In genomic region chr6:108119212-108120141, GRCh38 we compare ENCODE assay signal across 9 cellular contexts. TPM values are rescaled to one million over a fixed set of nuclear protein-coding genes. Genes with fewer than 3 reads are reported as not detected.
DNase-seq lines count a peak whose midpoint lies in the region; ATAC-seq and TF ChIP-seq lines count a peak whose summit lies in the region.
"Had no signal": no experiment of that assay in that cellular context is flagged by ENCODE, and none has a peak within 500 bp of the region (broad histone marks: within the 10 kb centered on the region; RNA-seq: fewer than 3 reads in every experiment).

No MANE protein-coding gene starts in this region.

- H3K36me3 ChIP-seq in gastrocnemius medialis: no peaks in the 10 kb centered on the region

- peak overlapping the region; percentile 38 to 64 (median 46) for H3K4me3 ChIP-seq in gastrocnemius medialis

- DNase-seq in GM20000 (ENCODE audit: low spot score) (peak; percentile 52), glutamatergic neuron (peak; percentile 24), gastrocnemius medialis (no peak), cerebellum (ENCODE audit: low spot score) (no peak)
- DNase-seq in activated T-cell treated with anti-CD3 and anti-CD28 coated beads, Interleukin-2, amount 50 U/mL, for 24 hours: peak; percentile 42
- DNase-seq: SHP77 treated with DMSO at 0.1 percent for 48 hours had no signal

- intact Hi-C loops in gastrocnemius medialis (cut with DNase I; ENCODE audit: low total_unique reads): loop anchor here (10.0 kb wide), 1 partner anchor 405 kb away; no protein-coding TSS in a partner anchor

- H3K27ac Mint-ChIP-seq in activated T-cell treated with anti-CD3 and anti-CD28 coated beads, Interleukin-2, amount 50 U/mL, for 24 hours: no peak overlapping the region
- no peak overlapping the region for H3K27ac Mint-ChIP-seq in glutamatergic neuron (ENCODE audit: unreplicated experiment)

- no peak for TF ChIP-seq CTCF in GM20000 (IDR thresholded peaks at IDR 0.05; ENCODE audit: extremely low read depth, missing control alignments)
- no peak for TF ChIP-seq CTCF in glutamatergic neuron (IDR thresholded peaks at IDR 0.05; ENCODE audit: partially characterized antibody, unreplicated experiment)
- no peak for TF ChIP-seq CTCF in gastrocnemius medialis (IDR thresholded peaks at IDR 0.05 in 4 of 5, conservative IDR thresholded peaks at IDR 0.05 in 1 of 5)

- peaks cover 44% of the 10 kb centered on the region for H3K4me1 Mint-ChIP-seq in activated T-cell treated with anti-CD3 and anti-CD28 coated beads, Interleukin-2, amount 50 U/mL, for 24 hours (ENCODE audit: low read depth)
- peaks cover 36% of the 10 kb centered on the region for H3K4me1 Mint-ChIP-seq in glutamatergic neuron (ENCODE audit: low read depth, unreplicated experiment)

- no peaks in the 10 kb centered on the region for H3K36me3 Mint-ChIP-seq in activated T-cell treated with anti-CD3 and anti-CD28 coated beads, Interleukin-2, amount 50 U/mL, for 24 hours (ENCODE audit: low read depth)
- H3K36me3 Mint-ChIP-seq in glutamatergic neuron (ENCODE audit: unreplicated experiment): no peaks in the 10 kb centered on the region

- peaks cover 26 to 33% of the 10 kb centered on the region in 2 donors for H3K4me1 ChIP-seq in gastrocnemius medialis

- peaks cover 94% of the 10 kb centered on the region for H3K27me3 Mint-ChIP-seq in activated T-cell treated with anti-CD3 and anti-CD28 coated beads, Interleukin-2, amount 50 U/mL, for 24 hours
- H3K27me3 Mint-ChIP-seq in glutamatergic neuron (ENCODE audit: unreplicated experiment): peaks cover 39% of the 10 kb centered on the region

- H3K9me3 ChIP-seq in gastrocnemius medialis: no peaks in the 10 kb centered on the region

- no peak for TF ChIP-seq POLR2A in gastrocnemius medialis (IDR thresholded peaks at IDR 0.05)

- peaks cover 77 to 93% (median 93%) of the 10 kb centered on the region in 3 donors for H3K27me3 ChIP-seq in gastrocnemius medialis

- ATAC-seq in gastrocnemius medialis (no peak), GM21390 (IDR thresholded peaks at IDR 0.05; ENCODE audit: unreplicated experiment) (no peak), HG03521 (IDR thresholded peaks at IDR 0.05; ENCODE audit: unreplicated experiment) (no peak), GM21447 (IDR thresholded peaks at IDR 0.05; ENCODE audit: unreplicated experiment) (no peak)

- H3K27ac ChIP-seq in gastrocnemius medialis: no peak overlapping the region

- H3K9me3 Mint-ChIP-seq in activated T-cell treated with anti-CD3 and anti-CD28 coated beads, Interleukin-2, amount 50 U/mL, for 24 hours: no peaks in the 10 kb centered on the region
- H3K9me3 Mint-ChIP-seq in glutamatergic neuron (ENCODE audit: unreplicated experiment): peaks cover 6% of the 10 kb centered on the region

- in situ Hi-C loops in gastrocnemius medialis (cut with MboI; ENCODE audit: low sequenced_read_pairs in 4 of 4): loop anchor here (10.0 to 25.0 kb wide), 3 partner anchors 368 to 405 kb away; no protein-coding TSS in a partner anchor

- peak overlapping the region; percentile 79 for H3K4me3 Mint-ChIP-seq in activated T-cell treated with anti-CD3 and anti-CD28 coated beads, Interleukin-2, amount 50 U/mL, for 24 hours
- peak overlapping the region; percentile 94 for H3K4me3 Mint-ChIP-seq in glutamatergic neuron (ENCODE audit: unreplicated experiment)

RNA-seq across cellular contexts. Expression of gene OSTM1, which starts 44.9 kb away (rescaled TPM):
- total RNA-seq in glutamatergic neuron (ENCODE audit: unreplicated experiment) (47.7 TPM), gastrocnemius medialis (10 to 100 TPM; 28.3 to 64.3 (median 40.0) TPM), cerebellum (23.4 TPM)

RNA-seq across cellular contexts. Expression of gene NR2E1, which starts 46.3 kb away (rescaled TPM):
- total RNA-seq in glutamatergic neuron (ENCODE audit: unreplicated experiment): not detected
- total RNA-seq in gastrocnemius medialis: not detected
- not detected for total RNA-seq in cerebellum

Comparison
In these comparisons a context has a peak if more than half of its experiments do, and no peak if none do; other contexts are left out.
1. DNase-seq: peak in GM20000 (single experiment), activated T-cell treated with anti-CD3 and anti-CD28 coated beads, Interleukin-2, amount 50 U/mL, for 24 hours (single experiment) and glutamatergic neuron (single experiment); none in gastrocnemius medialis (0 of 2) and cerebellum (single experiment).